Comparison of ENCODE assay signal across 1 cellular context in genomic region chr3:159929181-159929893, GRCh38.
A peak's percentile ranks its signal among the peaks of the same experiment; 100 is the strongest.
TF ChIP-seq lines count a peak whose summit lies in the region.

No MANE protein-coding gene starts in this region.

TF ChIP-seq in HepG2, 621 proteins besides CTCF, POLR2A, EP300 and RAD21 (continued from another document and continues in another):
- TF ChIP-seq ZSCAN12 (CRISPR knock-in tag; IDR thresholded peaks at IDR 0.05), result no peak
- no peak for TF ChIP-seq ZNF367 (CRISPR knock-in tag; IDR thresholded peaks at IDR 0.05; ENCODE audit: borderline replicate concordance)
- no peak for TF ChIP-seq ZNF550 (CRISPR knock-in tag; IDR thresholded peaks at IDR 0.05; ENCODE audit: borderline replicate concordance)
- TF ChIP-seq ZGPAT (CRISPR knock-in tag; IDR thresholded peaks at IDR 0.05), result peak; percentile 52; the same call in 1 of the 2 replicates
- no peak for TF ChIP-seq TAF1 (CRISPR knock-in tag; IDR thresholded peaks at IDR 0.05)
- no peak for TF ChIP-seq KDM1A (CRISPR knock-in tag; IDR thresholded peaks at IDR 0.05)
- no peak for TF ChIP-seq NFATC3 (CRISPR knock-in tag; IDR thresholded peaks at IDR 0.05)
- no peak for TF ChIP-seq CREB1 (IDR thresholded peaks at IDR 0.05)
- TF ChIP-seq CREB1 (CRISPR knock-in tag; IDR thresholded peaks at IDR 0.05), result 0 out of 2 replicates have a peak, but pooled peaks have one; percentile 31
- TF ChIP-seq ZC3H13 (CRISPR knock-in tag; IDR thresholded peaks at IDR 0.05), result no peak
- no peak for TF ChIP-seq RAD51 (IDR thresholded peaks at IDR 0.05; ENCODE audit: borderline replicate concordance)
- peak; percentile 61 for TF ChIP-seq GATAD2A (CRISPR knock-in tag; IDR thresholded peaks at IDR 0.05)
- TF ChIP-seq TOE1 (CRISPR knock-in tag; IDR thresholded peaks at IDR 0.05), result no peak
- TF ChIP-seq ZNF687 (CRISPR knock-in tag; IDR thresholded peaks at IDR 0.05), result no peak
- TF ChIP-seq SUZ12 (IDR thresholded peaks at IDR 0.05; ENCODE audit: low read depth, low read length), result no peak
- 0 out of 2 replicates have a peak, but pooled peaks have one; percentile 49 for TF ChIP-seq ZNF878 (CRISPR knock-in tag; IDR thresholded peaks at IDR 0.05)
- TF ChIP-seq ERF (CRISPR knock-in tag; IDR thresholded peaks at IDR 0.05), result 0 out of 2 replicates have a peak, but pooled peaks have one; percentile 35
- no peak for TF ChIP-seq HCFC1 (IDR thresholded peaks at IDR 0.05; ENCODE audit: low read depth, low read length)
- no peak for TF ChIP-seq SNAPC2 (CRISPR knock-in tag; IDR thresholded peaks at IDR 0.05)
- no peak for TF ChIP-seq ZBTB25 (CRISPR knock-in tag; IDR thresholded peaks at IDR 0.05)
- TF ChIP-seq TEAD3 (CRISPR knock-in tag; optimal IDR thresholded peaks at IDR 0.05; ENCODE audit: borderline replicate concordance), result peak; percentile 31
- TF ChIP-seq ZNF280B (CRISPR knock-in tag; IDR thresholded peaks at IDR 0.05; ENCODE audit: borderline replicate concordance), result no peak
- no peak for TF ChIP-seq SIN3A (IDR thresholded peaks at IDR 0.05; ENCODE audit: borderline replicate concordance, low read depth, low read length)
- TF ChIP-seq PTBP1 (IDR thresholded peaks at IDR 0.05; ENCODE audit: low read depth, low read length, poor library complexity, severe bottlenecking), result no peak
- no peak for TF ChIP-seq ZNF75D (CRISPR knock-in tag; IDR thresholded peaks at IDR 0.05; ENCODE audit: borderline replicate concordance)
- peak; percentile 88 for TF ChIP-seq FOXA3 (CRISPR knock-in tag; IDR thresholded peaks at IDR 0.05)
- TF ChIP-seq ZFAT (CRISPR knock-in tag; conservative IDR thresholded peaks at IDR 0.05), result no peak
- no peak for TF ChIP-seq SMARCE1 (IDR thresholded peaks at IDR 0.05; ENCODE audit: borderline replicate concordance)
- no peak for TF ChIP-seq ATF7 (IDR thresholded peaks at IDR 0.05)
- no peak for TF ChIP-seq ATF7 (CRISPR knock-in tag; IDR thresholded peaks at IDR 0.05)
- TF ChIP-seq THAP9 (CRISPR knock-in tag; IDR thresholded peaks at IDR 0.05; ENCODE audit: borderline replicate concordance), result peak; percentile 34; the same call in 1 of the 2 replicates
- TF ChIP-seq TRIM22 (IDR thresholded peaks at IDR 0.05), result no peak
- no peak for TF ChIP-seq DMTF1 (CRISPR knock-in tag; IDR thresholded peaks at IDR 0.05)
- no peak for TF ChIP-seq NR2F1 (CRISPR knock-in tag; IDR thresholded peaks at IDR 0.05)
- TF ChIP-seq HOXA3 (CRISPR knock-in tag; IDR thresholded peaks at IDR 0.05), result no peak
- TF ChIP-seq PHF8 (CRISPR knock-in tag; IDR thresholded peaks at IDR 0.05), result peak; percentile 39; the same call in 1 of the 2 replicates
- no peak for TF ChIP-seq SAFB2 (CRISPR knock-in tag; IDR thresholded peaks at IDR 0.05; ENCODE audit: borderline replicate concordance, low read depth)
- peak; percentile 95 for TF ChIP-seq EHMT2 (IDR thresholded peaks at IDR 0.05; ENCODE audit: borderline replicate concordance, low read depth, low read length)
- no peak for TF ChIP-seq ZNF484 (CRISPR knock-in tag; IDR thresholded peaks at IDR 0.05; ENCODE audit: borderline replicate concordance, low read depth)
- TF ChIP-seq ZBTB26 (CRISPR knock-in tag; IDR thresholded peaks at IDR 0.05; ENCODE audit: borderline replicate concordance), result no peak
- 0 out of 2 replicates have a peak, but pooled peaks have one; percentile 20 for TF ChIP-seq MIER3 (CRISPR knock-in tag; IDR thresholded peaks at IDR 0.05; ENCODE audit: borderline replicate concordance)
- peak; percentile 79 for TF ChIP-seq ZNF18 (CRISPR knock-in tag; IDR thresholded peaks at IDR 0.05; ENCODE audit: insufficient replicate concordance)
- 0 out of 2 replicates have a peak, but pooled peaks have one; percentile 51 for TF ChIP-seq HDAC1 (CRISPR knock-in tag; IDR thresholded peaks at IDR 0.05)
- TF ChIP-seq CHD4 (IDR thresholded peaks at IDR 0.05; ENCODE audit: borderline replicate concordance, low read length), result no peak
- TF ChIP-seq PRMT3 (CRISPR knock-in tag; IDR thresholded peaks at IDR 0.05; ENCODE audit: borderline replicate concordance, low read depth), result no peak
- peak; percentile 85 for TF ChIP-seq ELF3 (CRISPR knock-in tag; IDR thresholded peaks at IDR 0.05)
- no peak for TF ChIP-seq HMG20B (CRISPR knock-in tag; conservative IDR thresholded peaks at IDR 0.05)
- TF ChIP-seq ZEB1 (IDR thresholded peaks at IDR 0.05; ENCODE audit: insufficient replicate concordance, low read depth), result no peak
